18 cellular contexts compared by ENCODE assay signal in genomic region chr4:8321220-8321619, GRCh38. TPM values are rescaled to one million over a fixed set of nuclear protein-coding genes. Genes with fewer than 3 reads are reported as not detected.
A peak's percentile ranks its signal among the peaks of the same experiment; 100 is the strongest.
DNase-seq lines count a peak whose midpoint lies in the region; ATAC-seq, FAIRE-seq and TF ChIP-seq lines count a peak whose summit lies in the region.
"Had no signal": no experiment of that assay in that cellular context is flagged by ENCODE, and none has a peak within 500 bp of the region (broad histone marks: within the 10 kb centered on the region; RNA-seq: fewer than 3 reads in every experiment).

No MANE protein-coding gene starts in this region.

- TF ChIP-seq POLR2A in HepG2 (IDR thresholded peaks at IDR 0.05; ENCODE audit: insufficient read depth in 1 of 2, low read depth in 2 of 2, low read length in 2 of 2) (no peak), right lobe of liver (IDR thresholded peaks at IDR 0.05) (no peak)

- H3K4me1 ChIP-seq in HepG2 (ENCODE audit: insufficient read depth, low read length) = peaks cover 4% of the 10 kb centered on the region
- no peaks in the 10 kb centered on the region for H3K4me1 ChIP-seq in right lobe of liver
- peaks cover 79 to 94% of the 10 kb centered on the region in 2 experiments for H3K4me1 ChIP-seq in neutrophil (ENCODE audit: control insufficient read depth in 1 of 2, insufficient read depth in 1 of 2, low read depth in 1 of 2, low read length in 1 of 2)
- H3K4me1 ChIP-seq in left ventricle myocardium inferior = peaks cover 53% of the 10 kb centered on the region
- H3K4me1 ChIP-seq: HAP-1 had no signal

- H3K4me3 ChIP-seq in HepG2 (replicated peaks in 1 of 3; ENCODE audit: insufficient read depth in 1 of 3, low read depth in 2 of 3, low read length in 3 of 3) (no peak overlapping the region), right lobe of liver (no peak overlapping the region), neutrophil (ENCODE audit: low read depth in 1 of 2, low read length in 1 of 2) (no peak overlapping the region), left ventricle myocardium inferior (no peak overlapping the region)
- H3K4me3 ChIP-seq: A549, HAP-1 had no signal

- H3K27ac Mint-ChIP-seq in central memory CD8-positive, alpha-beta T cell (ENCODE audit: low read depth) = no peak overlapping the region
- H3K27ac Mint-ChIP-seq: CD4-positive, alpha-beta T cell; HFFc6 had no signal

- intact Hi-C loops in HepG2 (cut with micrococcal nuclease; ENCODE audit: unreplicated experiment) = no loop called here
- intact Hi-C loops in right lobe of liver (cut with DNase I) = no loop called here
- intact Hi-C loops in left ventricle myocardium inferior (cut with micrococcal nuclease) = no loop called here

- H3K36me3 ChIP-seq in HepG2 (replicated peaks in 1 of 2; ENCODE audit: control insufficient read depth in 1 of 2, insufficient read depth in 2 of 2, low read length in 2 of 2) = no peaks in the 10 kb centered on the region
- no peaks in the 10 kb centered on the region for H3K36me3 ChIP-seq in right lobe of liver
- no peaks in the 10 kb centered on the region for H3K36me3 ChIP-seq in neutrophil
- peaks cover 4% of the 10 kb centered on the region for H3K36me3 ChIP-seq in left ventricle myocardium inferior
- H3K36me3 ChIP-seq: HAP-1 had no signal

- H3K9me3 ChIP-seq in HepG2 (ENCODE audit: low read length) (no peaks in the 10 kb centered on the region), right lobe of liver (no peaks in the 10 kb centered on the region), neutrophil (no peaks in the 10 kb centered on the region), left ventricle myocardium inferior (replicated peaks) (peaks cover 13% of the 10 kb centered on the region)
- H3K9me3 ChIP-seq: A549, HAP-1 had no signal

- no peak overlapping the region for H3K4me2 ChIP-seq in HepG2 (ENCODE audit: low read depth, low read length)
- H3K4me2 ChIP-seq: A549 had no signal

- TF ChIP-seq RAD21 in HepG2 (CRISPR knock-in tag; IDR thresholded peaks at IDR 0.05) = no peak

- in situ Hi-C loops in HepG2 (cut with HindIII; ENCODE audit: extremely low pct_ligation_motif_present, low pct_unique_long_range_greater_than_20kb) = no loop called here

- POLR2A ChIA-PET in HepG2 (lab: Yijun Ruan, JAX) = no interaction called here

- CTCF ChIA-PET in HepG2 (lab: Yijun Ruan, JAX; ENCODE audit: low intra/inter-chr PET ratio, low total read pairs) = interaction anchor here (1.7 kb wide), 1 partner anchor 82 kb away, joined by 10 read pairs; no protein-coding TSS in a partner anchor

- H2AFZ ChIP-seq in HepG2 (ENCODE audit: low read length) = no peak overlapping the region

- no peak overlapping the region for H3K9ac ChIP-seq in HepG2 (ENCODE audit: insufficient read depth, low read depth, low read length)

- ATAC-seq in HepG2 = no peak
- no peak for ATAC-seq in right lobe of liver
- ATAC-seq in central memory CD8-positive, alpha-beta T cell (replicated peaks; ENCODE audit: extremely low read depth, poor library complexity, severe bottlenecking) = peak; percentile 54
- ATAC-seq: A549 had no signal

- H3K9me3 Mint-ChIP-seq in central memory CD8-positive, alpha-beta T cell = no peaks in the 10 kb centered on the region
- H3K9me3 Mint-ChIP-seq: CD4-positive, alpha-beta T cell had no signal

- TF ChIP-seq CTCF in HepG2 (CRISPR knock-in tag; IDR thresholded peaks at IDR 0.05) (no peak), right lobe of liver (IDR thresholded peaks at IDR 0.05) (no peak), neutrophil (IDR thresholded peaks at IDR 0.05) (no peak), left ventricle myocardium inferior (IDR thresholded peaks at IDR 0.05; ENCODE audit: borderline replicate concordance) (no peak)

- TF ChIP-seq EP300 in HepG2 (IDR thresholded peaks at IDR 0.05; ENCODE audit: low read depth in 2 of 2, low read length in 2 of 2) (no peak), HepG2 (CRISPR knock-in tag; IDR thresholded peaks at IDR 0.05; ENCODE audit: borderline replicate concordance) (no peak)

- DNase-seq in HepG2 (ENCODE audit: low spot score) = no peak
- no peak for DNase-seq in right lobe of liver
- DNase-seq in central memory CD8-positive, alpha-beta T cell (ENCODE audit: low spot score in 2 of 2) = no peak
- no peak for DNase-seq in hippocampal formation (lab: John Stamatoyannopoulos, UW)
- no peak for DNase-seq in pons (ENCODE audit: low spot score)
- DNase-seq in left ventricle myocardium inferior = no peak
- DNase-seq: AML-193; Caco-2; CD4-positive, alpha-beta T cell; HFFc6 had no signal

- no peak overlapping the region for H3K27ac ChIP-seq in HepG2 (ENCODE audit: extremely low read length, insufficient read depth, low read length)
- no peak overlapping the region for H3K27ac ChIP-seq in right lobe of liver
- H3K27ac ChIP-seq in neutrophil = peak overlapping the region; percentile 83
- no peak overlapping the region for H3K27ac ChIP-seq in left ventricle myocardium inferior (replicated peaks)
- H3K27ac ChIP-seq: 22Rv1, A549 had no signal

- BruUV-seq in HepG2 (replicated peaks; lab: Mats Ljungman, UMichigan) = no TSS peak

- WGBS in HepG2 (ENCODE audit: low lambda C conversion rate) = 22% methylated on average over 2 of the region's 2 CpGs
- 75% methylated on average over 2 of the region's 2 CpGs for WGBS in right lobe of liver (ENCODE audit: insufficient coverage, low coverage, low lambda C conversion rate, missing lambda C conversion rate)

- H3K79me2 ChIP-seq in HepG2 (ENCODE audit: insufficient read depth, low read length) = no peaks in the 10 kb centered on the region

- FAIRE-seq in HepG2 (lab: Jason Lieb, UNC) = no peak
- FAIRE-seq: A549, D721Med, G401.6, GM12891, GM19239 had no signal

- no peaks in the 10 kb centered on the region for H3K36me3 Mint-ChIP-seq in central memory CD8-positive, alpha-beta T cell (ENCODE audit: insufficient read depth)

- H3K27me3 ChIP-seq in HepG2 (ENCODE audit: control insufficient read depth in 1 of 2, insufficient read depth in 2 of 2, low read length in 2 of 2) (peaks cover 0 to 21% of the 10 kb centered on the region in 2 experiments; a peak in 3 of 5 replicates), right lobe of liver (no peaks in the 10 kb centered on the region), neutrophil (no peaks in the 10 kb centered on the region), left ventricle myocardium inferior (ENCODE audit: low read depth) (no peaks in the 10 kb centered on the region)

- H3K27me3 Mint-ChIP-seq in central memory CD8-positive, alpha-beta T cell = no peaks in the 10 kb centered on the region
- H3K27me3 Mint-ChIP-seq: CD4-positive, alpha-beta T cell had no signal

- no peak overlapping the region for H3K4me3 Mint-ChIP-seq in central memory CD8-positive, alpha-beta T cell
- H3K4me3 Mint-ChIP-seq: CD4-positive, alpha-beta T cell; HFFc6 had no signal

- H4K20me1 ChIP-seq in HepG2 (ENCODE audit: insufficient read depth, low read length) = no peaks in the 10 kb centered on the region

- H3K4me1 Mint-ChIP-seq in central memory CD8-positive, alpha-beta T cell = no peaks in the 10 kb centered on the region

TF ChIP-seq in HepG2, 621 proteins besides CTCF, POLR2A, EP300 and RAD21 (continues in another document):
- no peak for TF ChIP-seq ZBTB38 (CRISPR knock-in tag; IDR thresholded peaks at IDR 0.05)
- TF ChIP-seq ZSCAN31 (CRISPR knock-in tag; IDR thresholded peaks at IDR 0.05; ENCODE audit: low read depth) = no peak
- TF ChIP-seq SOX6 (IDR thresholded peaks at IDR 0.05) = peak; percentile 67; the same call in 1 of the 2 replicates
- TF ChIP-seq SOX6 (CRISPR knock-in tag; IDR thresholded peaks at IDR 0.05) = no peak

RNA-seq across cellular contexts. Expression of gene HTRA3, which starts 51.7 kb away (rescaled TPM):
- total RNA-seq in HepG2 (2016; rRNA removed; fragmentation: Illumina TruSeq; extraction: Trizol) (not detected in 2 replicates), right lobe of liver (1 to 10 TPM in 3 of 6 experiments, under 1 TPM in 3; 0.32 to 1.6 (median 1.0) TPM), left ventricle myocardium inferior (119 TPM)
- not detected in 2 replicates for total RNA-seq in HepG2 (2016; cell fraction: cytosol; rRNA removed; fragmentation: Illumina TruSeq; extraction: Trizol; ENCODE audit: low read depth)
- total RNA-seq in HepG2 (2016; cell fraction: insoluble cytoplasmic fraction; rRNA removed; fragmentation: Illumina TruSeq; extraction: Trizol) = 0.04 TPM in 1 of 2 replicates, not detected in the other
- total RNA-seq in HepG2 (2016; cell fraction: membrane; rRNA removed; fragmentation: Illumina TruSeq; extraction: Trizol) = not detected in 2 replicates
- total RNA-seq in HepG2 (2016; cell fraction: nucleus; rRNA removed; fragmentation: Illumina TruSeq; extraction: Trizol) = not detected in 2 replicates
- 0.16 and 0.17 TPM in 2 replicates for polyA plus RNA-seq in HepG2 (2011; rRNA removed)
- polyA plus RNA-seq in HepG2 (2011; cell fraction: cytosol; rRNA removed) = 0.12 and 0.31 TPM in 2 replicates
- polyA plus RNA-seq in HepG2 (2011; cell fraction: nucleus; rRNA removed) = 0.12 and 0.19 TPM in 2 replicates
- polyA plus RNA-seq in HepG2 (2012) = not detected in 2 replicates
- 0.07 TPM in 1 of 2 replicates, not detected in the other for polyA plus RNA-seq in HepG2 (2016; cell fraction: cytosol; fragmentation: Illumina TruSeq; extraction: Trizol; ENCODE audit: low read depth)
- polyA plus RNA-seq in HepG2 (2016; cell fraction: insoluble cytoplasmic fraction; fragmentation: Illumina TruSeq; extraction: Trizol; ENCODE audit: low read depth) = not detected in 2 replicates
- not detected in 2 replicates for polyA plus RNA-seq in HepG2 (2016; cell fraction: membrane; fragmentation: Illumina TruSeq; extraction: Trizol; ENCODE audit: low read depth)
- polyA plus RNA-seq in HepG2 (2016; cell fraction: nucleus; fragmentation: Illumina TruSeq; extraction: Trizol; ENCODE audit: insufficient read depth, low read depth) = not detected in 2 replicates
- 0.18 and 0.47 TPM in 2 replicates for polyA minus RNA-seq in HepG2 (2011; rRNA and poly(A)+ RNA removed; ENCODE audit: low replicate concordance)
- polyA minus RNA-seq in HepG2 (2011; cell fraction: cytosol; rRNA and poly(A)+ RNA removed) = not detected in 2 replicates
- not detected in 2 replicates for polyA minus RNA-seq in HepG2 (2011; cell fraction: nucleus; rRNA and poly(A)+ RNA removed)
- total RNA-seq: CD4-positive, alpha-beta T cell had no signal

Comparison
In these comparisons a context has a peak if more than half of its experiments do, and no peak if none do; other contexts are left out.
1. RNA of gene HTRA3, which starts 51.7 kb away (total RNA-seq): 119 TPM in left ventricle myocardium inferior (single experiment); 0.32 to 1.6 TPM in right lobe of liver and 0.04 TPM in HepG2; every median in the first group is over 10 times any median in the second.